In genomic region chr3:42520906-42521305, GRCh38 we compare ENCODE assay signal across 22 cellular contexts. TPM values are rescaled to one million over a fixed set of nuclear protein-coding genes. Genes with fewer than 3 reads are reported as not detected.
A peak's percentile ranks its signal among the peaks of the same experiment; 100 is the strongest.
DNase-seq lines count a peak whose midpoint lies in the region; FAIRE-seq and TF ChIP-seq lines count a peak whose summit lies in the region.
"Had no signal": no experiment of that assay in that cellular context is flagged by ENCODE, and none has a peak within 500 bp of the region (broad histone marks: within the 10 kb centered on the region; RNA-seq: fewer than 3 reads in every experiment).

No MANE protein-coding gene starts in this region.

- peaks cover 12% of the 10 kb centered on the region for H3K4me1 Mint-ChIP-seq in T-helper 1 cell treated with Interleukin-12 subunit alpha and Interleukin-12 subunit beta and Interleukin-4 antibody, amounts not matched to agents 30 μg/mL and 1 μg/mL, for 36 hours (ENCODE audit: low read depth)
- H3K4me1 Mint-ChIP-seq in CD4-positive, alpha-beta memory T cell: peaks cover 22 to 74% (median 44%) of the 10 kb centered on the region in 4 donors
- H3K4me1 Mint-ChIP-seq in nephron progenitor cell: peaks cover 18% of the 10 kb centered on the region

- H3K27ac ChIP-seq in CD4-positive, alpha-beta memory T cell (ENCODE audit: low read depth, low read length): peak overlapping the region; percentile 6
- no peak overlapping the region for H3K27ac ChIP-seq in prostate gland
- H3K27ac ChIP-seq: 22Rv1 had no signal

- H3K27me3 ChIP-seq in CD4-positive, alpha-beta memory T cell (ENCODE audit: insufficient read depth, low read length): no peaks in the 10 kb centered on the region
- H3K27me3 ChIP-seq in prostate gland (replicated peaks; ENCODE audit: insufficient read depth): no peaks in the 10 kb centered on the region
- H3K27me3 ChIP-seq: BLaER1 had no signal

- TF ChIP-seq CTCF in nephron progenitor cell (IDR thresholded peaks at IDR 0.05) (no peak), prostate gland (IDR thresholded peaks at IDR 0.05) (no peak)

- H3K4me3 Mint-ChIP-seq in T-helper 1 cell treated with Interleukin-12 subunit alpha and Interleukin-12 subunit beta and Interleukin-4 antibody, amounts not matched to agents 30 μg/mL and 1 μg/mL, for 36 hours: no peak overlapping the region
- H3K4me3 Mint-ChIP-seq in CD4-positive, alpha-beta memory T cell: peak overlapping the region in 5 of 8 donors; percentile 76 to 88 (median 79)
- H3K4me3 Mint-ChIP-seq in nephron progenitor cell: no peak overlapping the region

- no peak overlapping the region for H3K4me3 ChIP-seq in CD4-positive, alpha-beta memory T cell (ENCODE audit: low read length in 2 of 2)
- H3K4me3 ChIP-seq in prostate gland: no peak overlapping the region
- H3K4me3 ChIP-seq: BLaER1, HAP-1 had no signal

- peaks cover 40% of the 10 kb centered on the region for H3K4me1 ChIP-seq in CD4-positive, alpha-beta memory T cell (ENCODE audit: insufficient read depth, low read length)
- H3K4me1 ChIP-seq in prostate gland (replicated peaks): peaks cover 12% of the 10 kb centered on the region
- H3K4me1 ChIP-seq: HAP-1 had no signal

- H3K27ac Mint-ChIP-seq in T-helper 1 cell treated with Interleukin-12 subunit alpha and Interleukin-12 subunit beta and Interleukin-4 antibody, amounts not matched to agents 30 μg/mL and 1 μg/mL, for 36 hours: peak overlapping the region; percentile 17
- peak overlapping the region; percentile 76 to 94 (median 90) for H3K27ac Mint-ChIP-seq in CD4-positive, alpha-beta memory T cell
- H3K27ac Mint-ChIP-seq in nephron progenitor cell: peak overlapping the region; percentile 82

- no peaks in the 10 kb centered on the region for H3K9me3 ChIP-seq in CD4-positive, alpha-beta memory T cell (ENCODE audit: control insufficient read depth in 1 of 2, low read length in 2 of 2)
- no peaks in the 10 kb centered on the region for H3K9me3 ChIP-seq in prostate gland
- H3K9me3 ChIP-seq: BLaER1, HAP-1 had no signal

- H3K36me3 ChIP-seq in CD4-positive, alpha-beta memory T cell (ENCODE audit: insufficient read depth, low read length): no peaks in the 10 kb centered on the region
- H3K36me3 ChIP-seq in prostate gland: no peaks in the 10 kb centered on the region
- H3K36me3 ChIP-seq: BLaER1, HAP-1 had no signal

- POLR2A ChIA-PET in CD4-positive, alpha-beta memory T cell (lab: Charles Lee; ENCODE audit: partially characterized antibody): interaction anchor here (0.7 to 2.4 kb wide), 4 partner anchors 14 to 24 kb away, joined by 3 to 22 read pairs (median 8); partner anchors contain the start of gene VIPR1

- TF ChIP-seq POLR2A in prostate gland (IDR thresholded peaks at IDR 0.05) (no peak), GM12892 (IDR thresholded peaks at IDR 0.05; ENCODE audit: low read depth, low read length) (no peak)

- CTCF ChIA-PET in CD4-positive, alpha-beta memory T cell (lab: Charles Lee; ENCODE audit: partially characterized antibody): interaction anchor here (0.8 to 50.4 kb wide), 4 partner anchors 9 to 23 kb away, joined by 3 to 1823 read pairs (median 21); partner anchors contain the start of gene VIPR1

- no peaks in the 10 kb centered on the region for H3K9me3 Mint-ChIP-seq in T-helper 1 cell treated with Interleukin-12 subunit alpha and Interleukin-12 subunit beta and Interleukin-4 antibody, amounts not matched to agents 30 μg/mL and 1 μg/mL, for 36 hours
- H3K9me3 Mint-ChIP-seq in CD4-positive, alpha-beta memory T cell: no peaks in the 10 kb centered on the region
- no peaks in the 10 kb centered on the region for H3K9me3 Mint-ChIP-seq in nephron progenitor cell

- peaks cover 4% of the 10 kb centered on the region for H3K36me3 Mint-ChIP-seq in T-helper 1 cell treated with Interleukin-12 subunit alpha and Interleukin-12 subunit beta and Interleukin-4 antibody, amounts not matched to agents 30 μg/mL and 1 μg/mL, for 36 hours (ENCODE audit: low read depth)
- H3K36me3 Mint-ChIP-seq in CD4-positive, alpha-beta memory T cell: peaks cover 34 to 43% of the 10 kb centered on the region in 2 donors
- no peaks in the 10 kb centered on the region for H3K36me3 Mint-ChIP-seq in nephron progenitor cell (ENCODE audit: low read depth)

- H3K27me3 Mint-ChIP-seq in T-helper 1 cell treated with Interleukin-12 subunit alpha and Interleukin-12 subunit beta and Interleukin-4 antibody, amounts not matched to agents 30 μg/mL and 1 μg/mL, for 36 hours (ENCODE audit: low read depth): no peaks in the 10 kb centered on the region
- H3K27me3 Mint-ChIP-seq in CD4-positive, alpha-beta memory T cell: no peaks in the 10 kb centered on the region
- peaks cover 4% of the 10 kb centered on the region for H3K27me3 Mint-ChIP-seq in nephron progenitor cell (ENCODE audit: low read depth, poor library complexity)

- DNase-seq in T-helper 1 cell (no peak), cerebellar cortex (ENCODE audit: low spot score) (peak; percentile 94), nephron progenitor cell (no peak), dermis blood vessel endothelial cell (no peak), prostate gland (ENCODE audit: low spot score) (no peak), GM12892 (ENCODE audit: insufficient read length) (no peak)
- DNase-seq in CD4-positive, alpha-beta memory T cell: no peak
- DNase-seq: Calu3, NCI-H1417, NCI-H1930, NCI-H2171, NCI-H82, SHP77 treated with DMSO at 0.1 percent for 48 hours had no signal

- intact Hi-C loops in CD4-positive, alpha-beta memory T cell (cut with micrococcal nuclease): no loop called here
- intact Hi-C loops in prostate gland (cut with DNase I): no loop called here

- FAIRE-seq in GM12892 (lab: Jason Lieb, UNC): no peak
- FAIRE-seq: G401.6, GM12891, GM19239 had no signal

- WGBS in prostate gland: 93% methylated on average over 4 of the region's 4 CpGs

RNA-seq across cellular contexts. Expression of gene VIPR1, which starts 18.5 kb away (rescaled TPM):
- total RNA-seq in CD4-positive, alpha-beta memory T cell: 100 to 1,000 TPM in 1 of 2 experiments, 10 to 100 TPM in 1; 93.6 to 104 TPM
- 10 to 100 TPM; 23.1 to 30.4 TPM for polyA plus RNA-seq in CD4-positive, alpha-beta memory T cell
- 0.23 and 0.85 TPM in 2 replicates for total RNA-seq in dermis blood vessel endothelial cell
- total RNA-seq in prostate gland: 100 to 1,000 TPM in 1 of 2 donors, 10 to 100 TPM in 1; 98.5 to 226 TPM
- not detected for polyA plus RNA-seq in GM12892 (2012; ENCODE audit: missing spikeins)
- total RNA-seq: LHCN-M2, NCI-H460 had no signal

Comparison
In these comparisons a context has a peak if more than half of its experiments do, and no peak if none do; other contexts are left out.
1. H3K27ac Mint-ChIP-seq: peak in every context shown above with its lines; median percentile 90 in CD4-positive, alpha-beta memory T cell; 82 in nephron progenitor cell; 17 in T-helper 1 cell treated with Interleukin-12 subunit alpha and Interleukin-12 subunit beta and Interleukin-4 antibody, amounts not matched to agents 30 μg/mL and 1 μg/mL, for 36 hours.
2. H3K4me3 Mint-ChIP-seq: peak in CD4-positive, alpha-beta memory T cell (5 of 8); none in T-helper 1 cell treated with Interleukin-12 subunit alpha and Interleukin-12 subunit beta and Interleukin-4 antibody, amounts not matched to agents 30 μg/mL and 1 μg/mL, for 36 hours (single experiment) and nephron progenitor cell (single experiment).
3. RNA of gene VIPR1, which starts 18.5 kb away (total RNA-seq): 98.5 to 226 TPM in prostate gland and 93.6 to 104 TPM in CD4-positive, alpha-beta memory T cell; 0.23 to 0.85 TPM in dermis blood vessel endothelial cell; every median in the first group is over 10 times any median in the second.